8 cellular contexts compared by ENCODE assay signal in genomic region chr6:130365166-130366010, GRCh38. TPM values are rescaled to one million over a fixed set of nuclear protein-coding genes. Genes with fewer than 3 reads are reported as not detected.
DNase-seq lines count a peak whose midpoint lies in the region; ATAC-seq and TF ChIP-seq lines count a peak whose summit lies in the region.

No MANE protein-coding gene starts in this region.

- peak; percentile 64 for ATAC-seq in GM19467 (IDR thresholded peaks at IDR 0.05; ENCODE audit: unreplicated experiment)
- peak; percentile 60 for ATAC-seq in effector memory CD8-positive, alpha-beta T cell (replicated peaks)
- peak; percentile 78 to 80 for ATAC-seq in stimulated activated naive B cell treated with anti-CD40 and anti-IgM and Interleukin-4, amounts not matched to agents 10 μg/mL and 1 μg/mL and 100 μg/mL, for 72 hours (replicated peaks)

- H2BK5ac ChIP-seq in mesendoderm (ENCODE audit: low read length), result no peak overlapping the region

- H3K4me1 Mint-ChIP-seq in effector memory CD8-positive, alpha-beta T cell (ENCODE audit: low read depth in 2 of 2), result peaks cover 11 to 16% of the 10 kb centered on the region in 2 donors
- H3K4me1 Mint-ChIP-seq in stimulated activated naive B cell treated with anti-CD40 and anti-IgM and Interleukin-4, amounts not matched to agents 10 μg/mL and 1 μg/mL and 100 μg/mL, for 72 hours, result peaks cover 7 to 22% of the 10 kb centered on the region in 2 donors

- H2AK5ac ChIP-seq in mesendoderm (ENCODE audit: low read length), result no peak overlapping the region

- TF ChIP-seq EP300 in Ishikawa (IDR thresholded peaks at IDR 0.05; ENCODE audit: borderline replicate concordance), result no peak

- no peaks in the 10 kb centered on the region for H3K79me2 ChIP-seq in mesendoderm (ENCODE audit: control insufficient read depth, insufficient read depth, low read length)

- H3K23ac ChIP-seq in mesendoderm (ENCODE audit: low read length), result no peak overlapping the region

- no peaks in the 10 kb centered on the region for H3K79me1 ChIP-seq in mesendoderm (ENCODE audit: low read length)

- peak overlapping the region; percentile 72 for H3K9ac ChIP-seq in mesendoderm (ENCODE audit: low read length)

- H3K18ac ChIP-seq in mesendoderm (ENCODE audit: low read length), result peak overlapping the region; percentile 34

- H3K4ac ChIP-seq in mesendoderm (ENCODE audit: low read depth, low read length), result no peak overlapping the region

- peak overlapping the region; percentile 91 for H3K56ac ChIP-seq in mesendoderm (ENCODE audit: low read length)

- H2BK15ac ChIP-seq in mesendoderm (replicated peaks; ENCODE audit: low read depth), result no peak overlapping the region

- H4K8ac ChIP-seq in mesendoderm (ENCODE audit: low read depth, low read length), result no peak overlapping the region

- no peaks in the 10 kb centered on the region for H3K9me3 ChIP-seq in BE2C

- H3K4me3 ChIP-seq in BE2C (ENCODE audit: low read depth, low read length), result peak overlapping the region; percentile 43
- H3K4me3 ChIP-seq in mesendoderm (ENCODE audit: low read length), result peak overlapping the region; percentile 70

- DNase-seq in BE2C, result peak; percentile 70
- DNase-seq in activated CD4-positive, alpha-beta T cell treated with anti-CD3 and anti-CD28 coated beads, Interleukin-2, amount 50 U/mL, for 4 hours, result peak; percentile 24 to 26
- DNase-seq in effector memory CD8-positive, alpha-beta T cell, result peak; percentile 22 to 26 (median 25)
- DNase-seq in mesendoderm, result peak; percentile 84
- DNase-seq in stimulated activated naive B cell treated with anti-CD40 and anti-IgM and Interleukin-4, amounts not matched to agents 10 μg/mL and 1 μg/mL and 100 μg/mL, for 72 hours, result peak; percentile 25
- no peak for DNase-seq in NCI-H1092 treated with DMSO at 0.1 percent for 48 hours (lab: John Stamatoyannopoulos, UW)

- H3K36me3 Mint-ChIP-seq in effector memory CD8-positive, alpha-beta T cell (ENCODE audit: insufficient read depth), result peaks cover 3% of the 10 kb centered on the region
- peaks cover 3 to 4% of the 10 kb centered on the region in 2 donors for H3K36me3 Mint-ChIP-seq in stimulated activated naive B cell treated with anti-CD40 and anti-IgM and Interleukin-4, amounts not matched to agents 10 μg/mL and 1 μg/mL and 100 μg/mL, for 72 hours

- H3K4me1 ChIP-seq in BE2C, result no peaks in the 10 kb centered on the region
- H3K4me1 ChIP-seq in mesendoderm (ENCODE audit: control insufficient read depth, low read depth, low read length), result no peaks in the 10 kb centered on the region

- H2BK120ac ChIP-seq in mesendoderm (ENCODE audit: low read depth, low read length), result no peak overlapping the region

- H3K9me3 Mint-ChIP-seq in effector memory CD8-positive, alpha-beta T cell, result peaks cover 0 to 3% of the 10 kb centered on the region in 2 donors
- H3K9me3 Mint-ChIP-seq in stimulated activated naive B cell treated with anti-CD40 and anti-IgM and Interleukin-4, amounts not matched to agents 10 μg/mL and 1 μg/mL and 100 μg/mL, for 72 hours, result peaks cover 1 to 4% of the 10 kb centered on the region in 2 donors

- H3K36me3 ChIP-seq in BE2C (no peaks in the 10 kb centered on the region), mesendoderm (ENCODE audit: control insufficient read depth, insufficient read depth, low read length) (no peaks in the 10 kb centered on the region)

- peak overlapping the region in 1 of 2 donors; percentile 27 for H3K27ac Mint-ChIP-seq in effector memory CD8-positive, alpha-beta T cell
- no peak overlapping the region for H3K27ac Mint-ChIP-seq in stimulated activated naive B cell treated with anti-CD40 and anti-IgM and Interleukin-4, amounts not matched to agents 10 μg/mL and 1 μg/mL and 100 μg/mL, for 72 hours

- TF ChIP-seq CTCF in BE2C (IDR thresholded peaks at IDR 0.05; ENCODE audit: low read depth, low read length), result peak; percentile 64

- no peak overlapping the region for H3K27ac ChIP-seq in mesendoderm (ENCODE audit: low read depth, low read length)

- no peak overlapping the region for H4K5ac ChIP-seq in mesendoderm (ENCODE audit: low read length)

- peak overlapping the region; percentile 74 to 78 for H3K4me3 Mint-ChIP-seq in effector memory CD8-positive, alpha-beta T cell
- peak overlapping the region; percentile 76 to 85 for H3K4me3 Mint-ChIP-seq in stimulated activated naive B cell treated with anti-CD40 and anti-IgM and Interleukin-4, amounts not matched to agents 10 μg/mL and 1 μg/mL and 100 μg/mL, for 72 hours

- peak overlapping the region; percentile 69 for H3K4me2 ChIP-seq in mesendoderm (ENCODE audit: low read length)

- peak; percentile 10; the same call in 1 of the 2 replicates for TF ChIP-seq RAD21 in Ishikawa (IDR thresholded peaks at IDR 0.05; ENCODE audit: low read depth)

- peaks cover 0 to 6% of the 10 kb centered on the region in 2 donors for H3K27me3 Mint-ChIP-seq in effector memory CD8-positive, alpha-beta T cell
- H3K27me3 Mint-ChIP-seq in stimulated activated naive B cell treated with anti-CD40 and anti-IgM and Interleukin-4, amounts not matched to agents 10 μg/mL and 1 μg/mL and 100 μg/mL, for 72 hours, result peaks cover 41 to 60% of the 10 kb centered on the region in 2 donors

- peaks cover 27% of the 10 kb centered on the region for H3K27me3 ChIP-seq in BE2C
- no peaks in the 10 kb centered on the region for H3K27me3 ChIP-seq in mesendoderm (ENCODE audit: insufficient read depth, low read length, poor library complexity)

- WGBS in mesendoderm (ENCODE audit: extremely low coverage, insufficient coverage, low lambda C conversion rate), result no CpG with 5 or more reads among the region's 74 CpGs

TF ChIP-seq in Ishikawa, 13 proteins besides CTCF, POLR2A, EP300 and RAD21:
- TF ChIP-seq YY1 (IDR thresholded peaks at IDR 0.05; ENCODE audit: low read depth) (no peak), TEAD4 (IDR thresholded peaks at IDR 0.05) (no peak), REST (IDR thresholded peaks at IDR 0.05; ENCODE audit: low read depth) (no peak), ZBTB7A (IDR thresholded peaks at IDR 0.05; ENCODE audit: low read depth) (no peak)

RNA-seq across cellular contexts. Expression of gene TMEM200A, which starts 0.4 kb away (rescaled TPM):
- polyA plus RNA-seq in BE2C (2012; ENCODE audit: insufficient read depth, insufficient read length, low read depth), result 0.54 TPM
- polyA plus RNA-seq in mesendoderm (2013, experiment 1 of 2), result 7.8 TPM
- 7.8 TPM for polyA plus RNA-seq in mesendoderm (2013, experiment 2 of 2)
